In the genomic region with DNA sequence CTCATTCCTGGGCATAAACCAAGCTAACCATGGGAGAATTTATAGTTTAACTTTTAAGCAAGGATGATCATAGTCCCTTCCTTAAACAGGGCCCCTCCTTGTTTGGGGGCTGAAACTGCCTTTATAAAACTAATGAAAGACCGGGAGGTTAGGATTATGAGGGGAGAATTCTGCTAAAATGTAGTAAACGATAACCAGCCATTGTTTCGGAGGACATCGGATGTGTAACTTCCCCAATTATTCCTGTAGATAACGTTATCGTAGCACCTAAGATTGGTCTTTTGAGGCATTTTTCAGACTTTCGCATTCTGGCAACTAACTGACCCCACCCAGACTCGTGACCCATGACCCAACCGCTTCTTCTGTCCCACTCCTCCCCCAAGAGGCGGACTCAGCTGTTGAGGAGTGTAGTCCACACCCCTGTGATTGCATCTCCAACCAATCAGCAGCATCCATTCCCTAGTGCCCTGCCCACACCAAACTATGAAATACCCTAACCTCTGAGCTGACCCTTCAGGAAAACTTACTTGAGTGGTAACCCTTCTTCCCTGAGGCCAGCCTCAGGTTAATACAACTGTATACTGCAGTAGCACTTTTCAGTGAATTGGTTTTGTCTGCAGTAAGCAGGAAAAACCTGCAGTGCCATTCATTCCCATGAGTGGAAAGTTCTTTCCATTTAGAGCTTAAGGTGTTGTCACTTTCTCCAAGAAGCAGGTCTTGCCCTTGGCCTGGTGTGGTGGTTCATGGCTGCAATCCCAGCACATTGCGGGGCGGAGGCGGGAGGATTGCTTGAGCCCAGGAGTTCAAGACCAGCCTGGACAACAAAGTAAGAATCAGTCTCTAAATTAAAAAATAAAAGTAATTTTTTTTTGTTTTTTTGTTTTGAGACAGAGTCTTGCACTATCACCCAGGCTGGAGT, we compare ENCODE assay signal across 1 cellular context.
A peak's percentile ranks its signal among the peaks of the same experiment; 100 is the strongest.
TF ChIP-seq lines count a peak whose summit lies in the region.

No MANE protein-coding gene starts in this region.

TF ChIP-seq in HepG2, 621 proteins besides CTCF, POLR2A, EP300 and RAD21 (continues in another document):
- TF ChIP-seq, protein P1, sequence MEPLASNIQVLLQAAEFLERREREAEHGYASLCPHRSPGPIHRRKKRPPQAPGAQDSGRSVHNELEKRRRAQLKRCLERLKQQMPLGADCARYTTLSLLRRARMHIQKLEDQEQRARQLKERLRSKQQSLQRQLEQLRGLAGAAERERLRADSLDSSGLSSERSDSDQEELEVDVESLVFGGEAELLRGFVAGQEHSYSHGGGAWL (CRISPR knock-in tag; IDR thresholded peaks at IDR 0.05) = no peak
- TF ChIP-seq NR2C2 (CRISPR knock-in tag; IDR thresholded peaks at IDR 0.05; ENCODE audit: borderline replicate concordance) (peak; percentile 60), KLF15 (CRISPR knock-in tag; IDR thresholded peaks at IDR 0.05; ENCODE audit: borderline replicate concordance) (no peak), TBL1XR1 (IDR thresholded peaks at IDR 0.05; ENCODE audit: borderline replicate concordance, low read length, partially characterized antibody) (no peak), NR2F6 (IDR thresholded peaks at IDR 0.05) (peak; percentile 71), NR2F6 (CRISPR knock-in tag; IDR thresholded peaks at IDR 0.05) (peak; percentile 73), GTF3A (CRISPR knock-in tag; conservative IDR thresholded peaks at IDR 0.05) (no peak), ZC3H4 (CRISPR knock-in tag; IDR thresholded peaks at IDR 0.05; ENCODE audit: borderline replicate concordance) (peak; percentile 33; the same call in 1 of the 2 replicates), PPARG (CRISPR knock-in tag; conservative IDR thresholded peaks at IDR 0.05) (peak; percentile 33; the same call in 1 of the 2 replicates), SAP130 (CRISPR knock-in tag; IDR thresholded peaks at IDR 0.05; ENCODE audit: low read depth) (peak; percentile 66), ZNF274 (CRISPR knock-in tag; IDR thresholded peaks at IDR 0.05) (peak; percentile 23; the same call in 1 of the 2 replicates), MXD4 (CRISPR knock-in tag; IDR thresholded peaks at IDR 0.05) (0 out of 2 replicates have a peak, but pooled peaks have one; percentile 0), TGIF2 (CRISPR knock-in tag; IDR thresholded peaks at IDR 0.05) (0 out of 2 replicates have a peak, but pooled peaks have one; percentile 8), ZSCAN31 (CRISPR knock-in tag; IDR thresholded peaks at IDR 0.05; ENCODE audit: low read depth) (peak; percentile 52; the same call in 1 of the 2 replicates), KLF12 (CRISPR knock-in tag; IDR thresholded peaks at IDR 0.05; ENCODE audit: borderline replicate concordance) (peak; percentile 14; the same call in 1 of the 2 replicates), YEATS2 (CRISPR knock-in tag; IDR thresholded peaks at IDR 0.05; ENCODE audit: borderline replicate concordance) (0 out of 2 replicates have a peak, but pooled peaks have one; percentile 7), SP1 (IDR thresholded peaks at IDR 0.05) (no peak), SP1 (CRISPR knock-in tag; IDR thresholded peaks at IDR 0.05) (0 out of 2 replicates have a peak, but pooled peaks have one; percentile 27), HNF4A (CRISPR knock-in tag; IDR thresholded peaks at IDR 0.05) (0 out of 2 replicates have a peak, but pooled peaks have one; percentile 8), ZMYM4 (CRISPR knock-in tag; IDR thresholded peaks at IDR 0.05) (0 out of 2 replicates have a peak, but pooled peaks have one; percentile 19), GABPA (IDR thresholded peaks at IDR 0.05; ENCODE audit: low read depth, low read length) (no peak), GABPA (CRISPR knock-in tag; IDR thresholded peaks at IDR 0.05; ENCODE audit: low read depth) (peak; percentile 42; the same call in 1 of the 2 replicates), NR2F2 (IDR thresholded peaks at IDR 0.05; ENCODE audit: borderline replicate concordance, low read depth) (peak; percentile 20; the same call in 1 of the 2 replicates), ZC3H13 (CRISPR knock-in tag; IDR thresholded peaks at IDR 0.05) (0 out of 2 replicates have a peak, but pooled peaks have one; percentile 43), RBM22 (optimal IDR thresholded peaks at IDR 0.05; ENCODE audit: low read length) (peak; percentile 19), ZNF768 (CRISPR knock-in tag; IDR thresholded peaks at IDR 0.05) (no peak), ASH2L (IDR thresholded peaks at IDR 0.05; ENCODE audit: insufficient read length, low read depth, low read length) (peak; percentile 26), POLR2G (IDR thresholded peaks at IDR 0.05; ENCODE audit: low read depth, low read length) (peak; percentile 25; the same call in 1 of the 2 replicates), CEBPG (CRISPR knock-in tag; IDR thresholded peaks at IDR 0.05) (0 out of 2 replicates have a peak, but pooled peaks have one; percentile 40), HOXA9 (CRISPR knock-in tag; IDR thresholded peaks at IDR 0.05; ENCODE audit: borderline replicate concordance) (no peak), ZNF430 (CRISPR knock-in tag; IDR thresholded peaks at IDR 0.05) (peak; percentile 57; the same call in 1 of the 2 replicates), YEATS4 (CRISPR knock-in tag; IDR thresholded peaks at IDR 0.05; ENCODE audit: borderline replicate concordance) (peak; percentile 24)
- TF ChIP-seq, protein P2, sequence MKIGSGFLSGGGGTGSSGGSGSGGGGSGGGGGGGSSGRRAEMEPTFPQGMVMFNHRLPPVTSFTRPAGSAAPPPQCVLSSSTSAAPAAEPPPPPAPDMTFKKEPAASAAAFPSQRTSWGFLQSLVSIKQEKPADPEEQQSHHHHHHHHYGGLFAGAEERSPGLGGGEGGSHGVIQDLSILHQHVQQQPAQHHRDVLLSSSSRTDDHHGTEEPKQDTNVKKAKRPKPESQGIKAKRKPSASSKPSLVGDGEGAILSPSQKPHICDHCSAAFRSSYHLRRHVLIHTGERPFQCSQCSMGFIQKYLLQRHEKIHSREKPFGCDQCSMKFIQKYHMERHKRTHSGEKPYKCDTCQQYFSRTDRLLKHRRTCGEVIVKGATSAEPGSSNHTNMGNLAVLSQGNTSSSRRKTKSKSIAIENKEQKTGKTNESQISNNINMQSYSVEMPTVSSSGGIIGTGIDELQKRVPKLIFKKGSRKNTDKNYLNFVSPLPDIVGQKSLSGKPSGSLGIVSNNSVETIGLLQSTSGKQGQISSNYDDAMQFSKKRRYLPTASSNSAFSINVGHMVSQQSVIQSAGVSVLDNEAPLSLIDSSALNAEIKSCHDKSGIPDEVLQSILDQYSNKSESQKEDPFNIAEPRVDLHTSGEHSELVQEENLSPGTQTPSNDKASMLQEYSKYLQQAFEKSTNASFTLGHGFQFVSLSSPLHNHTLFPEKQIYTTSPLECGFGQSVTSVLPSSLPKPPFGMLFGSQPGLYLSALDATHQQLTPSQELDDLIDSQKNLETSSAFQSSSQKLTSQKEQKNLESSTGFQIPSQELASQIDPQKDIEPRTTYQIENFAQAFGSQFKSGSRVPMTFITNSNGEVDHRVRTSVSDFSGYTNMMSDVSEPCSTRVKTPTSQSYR (CRISPR knock-in tag; IDR thresholded peaks at IDR 0.05; ENCODE audit: borderline replicate concordance) = peak; percentile 79
- TF ChIP-seq, protein P3, sequence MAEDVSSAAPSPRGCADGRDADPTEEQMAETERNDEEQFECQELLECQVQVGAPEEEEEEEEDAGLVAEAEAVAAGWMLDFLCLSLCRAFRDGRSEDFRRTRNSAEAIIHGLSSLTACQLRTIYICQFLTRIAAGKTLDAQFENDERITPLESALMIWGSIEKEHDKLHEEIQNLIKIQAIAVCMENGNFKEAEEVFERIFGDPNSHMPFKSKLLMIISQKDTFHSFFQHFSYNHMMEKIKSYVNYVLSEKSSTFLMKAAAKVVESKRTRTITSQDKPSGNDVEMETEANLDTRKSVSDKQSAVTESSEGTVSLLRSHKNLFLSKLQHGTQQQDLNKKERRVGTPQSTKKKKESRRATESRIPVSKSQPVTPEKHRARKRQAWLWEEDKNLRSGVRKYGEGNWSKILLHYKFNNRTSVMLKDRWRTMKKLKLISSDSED (CRISPR knock-in tag; IDR thresholded peaks at IDR 0.05) = no peak
- TF ChIP-seq, protein P4, sequence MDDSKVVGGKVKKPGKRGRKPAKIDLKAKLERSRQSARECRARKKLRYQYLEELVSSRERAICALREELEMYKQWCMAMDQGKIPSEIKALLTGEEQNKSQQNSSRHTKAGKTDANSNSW (CRISPR knock-in tag; IDR thresholded peaks at IDR 0.05; ENCODE audit: borderline replicate concordance) = no peak
- TF ChIP-seq, protein P5, sequence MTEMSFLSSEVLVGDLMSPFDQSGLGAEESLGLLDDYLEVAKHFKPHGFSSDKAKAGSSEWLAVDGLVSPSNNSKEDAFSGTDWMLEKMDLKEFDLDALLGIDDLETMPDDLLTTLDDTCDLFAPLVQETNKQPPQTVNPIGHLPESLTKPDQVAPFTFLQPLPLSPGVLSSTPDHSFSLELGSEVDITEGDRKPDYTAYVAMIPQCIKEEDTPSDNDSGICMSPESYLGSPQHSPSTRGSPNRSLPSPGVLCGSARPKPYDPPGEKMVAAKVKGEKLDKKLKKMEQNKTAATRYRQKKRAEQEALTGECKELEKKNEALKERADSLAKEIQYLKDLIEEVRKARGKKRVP (CRISPR knock-in tag; IDR thresholded peaks at IDR 0.05) = 0 out of 4 replicates have a peak, but pooled peaks of 1 of the 2 experiments have one; percentile 28
- TF ChIP-seq, protein P6, sequence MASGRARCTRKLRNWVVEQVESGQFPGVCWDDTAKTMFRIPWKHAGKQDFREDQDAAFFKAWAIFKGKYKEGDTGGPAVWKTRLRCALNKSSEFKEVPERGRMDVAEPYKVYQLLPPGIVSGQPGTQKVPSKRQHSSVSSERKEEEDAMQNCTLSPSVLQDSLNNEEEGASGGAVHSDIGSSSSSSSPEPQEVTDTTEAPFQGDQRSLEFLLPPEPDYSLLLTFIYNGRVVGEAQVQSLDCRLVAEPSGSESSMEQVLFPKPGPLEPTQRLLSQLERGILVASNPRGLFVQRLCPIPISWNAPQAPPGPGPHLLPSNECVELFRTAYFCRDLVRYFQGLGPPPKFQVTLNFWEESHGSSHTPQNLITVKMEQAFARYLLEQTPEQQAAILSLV (CRISPR knock-in tag; IDR thresholded peaks at IDR 0.05; ENCODE audit: borderline replicate concordance) = 0 out of 2 replicates have a peak, but pooled peaks have one; percentile 41
- TF ChIP-seq, protein P7, sequence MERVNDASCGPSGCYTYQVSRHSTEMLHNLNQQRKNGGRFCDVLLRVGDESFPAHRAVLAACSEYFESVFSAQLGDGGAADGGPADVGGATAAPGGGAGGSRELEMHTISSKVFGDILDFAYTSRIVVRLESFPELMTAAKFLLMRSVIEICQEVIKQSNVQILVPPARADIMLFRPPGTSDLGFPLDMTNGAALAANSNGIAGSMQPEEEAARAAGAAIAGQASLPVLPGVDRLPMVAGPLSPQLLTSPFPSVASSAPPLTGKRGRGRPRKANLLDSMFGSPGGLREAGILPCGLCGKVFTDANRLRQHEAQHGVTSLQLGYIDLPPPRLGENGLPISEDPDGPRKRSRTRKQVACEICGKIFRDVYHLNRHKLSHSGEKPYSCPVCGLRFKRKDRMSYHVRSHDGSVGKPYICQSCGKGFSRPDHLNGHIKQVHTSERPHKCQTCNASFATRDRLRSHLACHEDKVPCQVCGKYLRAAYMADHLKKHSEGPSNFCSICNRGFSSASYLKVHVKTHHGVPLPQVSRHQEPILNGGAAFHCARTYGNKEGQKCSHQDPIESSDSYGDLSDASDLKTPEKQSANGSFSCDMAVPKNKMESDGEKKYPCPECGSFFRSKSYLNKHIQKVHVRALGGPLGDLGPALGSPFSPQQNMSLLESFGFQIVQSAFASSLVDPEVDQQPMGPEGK (CRISPR knock-in tag; IDR thresholded peaks at IDR 0.05) = peak; percentile 58; the same call in 1 of the 2 replicates
- TF ChIP-seq, protein P8, sequence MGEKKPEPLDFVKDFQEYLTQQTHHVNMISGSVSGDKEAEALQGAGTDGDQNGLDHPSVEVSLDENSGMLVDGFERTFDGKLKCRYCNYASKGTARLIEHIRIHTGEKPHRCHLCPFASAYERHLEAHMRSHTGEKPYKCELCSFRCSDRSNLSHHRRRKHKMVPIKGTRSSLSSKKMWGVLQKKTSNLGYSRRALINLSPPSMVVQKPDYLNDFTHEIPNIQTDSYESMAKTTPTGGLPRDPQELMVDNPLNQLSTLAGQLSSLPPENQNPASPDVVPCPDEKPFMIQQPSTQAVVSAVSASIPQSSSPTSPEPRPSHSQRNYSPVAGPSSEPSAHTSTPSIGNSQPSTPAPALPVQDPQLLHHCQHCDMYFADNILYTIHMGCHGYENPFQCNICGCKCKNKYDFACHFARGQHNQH (CRISPR knock-in tag; IDR thresholded peaks at IDR 0.05) = no peak
- TF ChIP-seq, protein P9, sequence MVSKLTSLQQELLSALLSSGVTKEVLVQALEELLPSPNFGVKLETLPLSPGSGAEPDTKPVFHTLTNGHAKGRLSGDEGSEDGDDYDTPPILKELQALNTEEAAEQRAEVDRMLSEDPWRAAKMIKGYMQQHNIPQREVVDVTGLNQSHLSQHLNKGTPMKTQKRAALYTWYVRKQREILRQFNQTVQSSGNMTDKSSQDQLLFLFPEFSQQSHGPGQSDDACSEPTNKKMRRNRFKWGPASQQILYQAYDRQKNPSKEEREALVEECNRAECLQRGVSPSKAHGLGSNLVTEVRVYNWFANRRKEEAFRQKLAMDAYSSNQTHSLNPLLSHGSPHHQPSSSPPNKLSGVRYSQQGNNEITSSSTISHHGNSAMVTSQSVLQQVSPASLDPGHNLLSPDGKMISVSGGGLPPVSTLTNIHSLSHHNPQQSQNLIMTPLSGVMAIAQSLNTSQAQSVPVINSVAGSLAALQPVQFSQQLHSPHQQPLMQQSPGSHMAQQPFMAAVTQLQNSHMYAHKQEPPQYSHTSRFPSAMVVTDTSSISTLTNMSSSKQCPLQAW (CRISPR knock-in tag; IDR thresholded peaks at IDR 0.05) = peak; percentile 31; the same call in 1 of the 2 replicates
- TF ChIP-seq, protein P10, sequence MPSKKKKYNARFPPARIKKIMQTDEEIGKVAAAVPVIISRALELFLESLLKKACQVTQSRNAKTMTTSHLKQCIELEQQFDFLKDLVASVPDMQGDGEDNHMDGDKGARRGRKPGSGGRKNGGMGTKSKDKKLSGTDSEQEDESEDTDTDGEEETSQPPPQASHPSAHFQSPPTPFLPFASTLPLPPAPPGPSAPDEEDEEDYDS (CRISPR knock-in tag; IDR thresholded peaks at IDR 0.05) = peak; percentile 83
- TF ChIP-seq, protein P11, sequence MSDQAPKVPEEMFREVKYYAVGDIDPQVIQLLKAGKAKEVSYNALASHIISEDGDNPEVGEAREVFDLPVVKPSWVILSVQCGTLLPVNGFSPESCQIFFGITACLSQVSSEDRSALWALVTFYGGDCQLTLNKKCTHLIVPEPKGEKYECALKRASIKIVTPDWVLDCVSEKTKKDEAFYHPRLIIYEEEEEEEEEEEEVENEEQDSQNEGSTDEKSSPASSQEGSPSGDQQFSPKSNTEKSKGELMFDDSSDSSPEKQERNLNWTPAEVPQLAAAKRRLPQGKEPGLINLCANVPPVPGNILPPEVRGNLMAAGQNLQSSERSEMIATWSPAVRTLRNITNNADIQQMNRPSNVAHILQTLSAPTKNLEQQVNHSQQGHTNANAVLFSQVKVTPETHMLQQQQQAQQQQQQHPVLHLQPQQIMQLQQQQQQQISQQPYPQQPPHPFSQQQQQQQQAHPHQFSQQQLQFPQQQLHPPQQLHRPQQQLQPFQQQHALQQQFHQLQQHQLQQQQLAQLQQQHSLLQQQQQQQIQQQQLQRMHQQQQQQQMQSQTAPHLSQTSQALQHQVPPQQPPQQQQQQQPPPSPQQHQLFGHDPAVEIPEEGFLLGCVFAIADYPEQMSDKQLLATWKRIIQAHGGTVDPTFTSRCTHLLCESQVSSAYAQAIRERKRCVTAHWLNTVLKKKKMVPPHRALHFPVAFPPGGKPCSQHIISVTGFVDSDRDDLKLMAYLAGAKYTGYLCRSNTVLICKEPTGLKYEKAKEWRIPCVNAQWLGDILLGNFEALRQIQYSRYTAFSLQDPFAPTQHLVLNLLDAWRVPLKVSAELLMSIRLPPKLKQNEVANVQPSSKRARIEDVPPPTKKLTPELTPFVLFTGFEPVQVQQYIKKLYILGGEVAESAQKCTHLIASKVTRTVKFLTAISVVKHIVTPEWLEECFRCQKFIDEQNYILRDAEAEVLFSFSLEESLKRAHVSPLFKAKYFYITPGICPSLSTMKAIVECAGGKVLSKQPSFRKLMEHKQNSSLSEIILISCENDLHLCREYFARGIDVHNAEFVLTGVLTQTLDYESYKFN (CRISPR knock-in tag; conservative IDR thresholded peaks at IDR 0.05) = 0 out of 2 replicates have a peak, but pooled peaks have one; percentile 10
